Comparison of ENCODE assay signal across 17 cellular contexts in genomic region chr7:122803851-122804250, GRCh38.
"Had no signal": no experiment of that assay in that cellular context is flagged by ENCODE, and none has a peak within 500 bp of the region (broad histone marks: within the 10 kb centered on the region; RNA-seq: fewer than 3 reads in every experiment).

No MANE protein-coding gene starts in this region.

- ATAC-seq: activated naive CD4-positive, alpha-beta T cell treated with anti-CD3 and anti-CD28 coated beads, Interleukin-2, amount 50 U/mL, for 72 hours; activated naive CD8-positive, alpha-beta T cell treated with anti-CD3 and anti-CD28 coated beads, Interleukin-2, amount 50 U/mL, for 24 hours; activated T-cell treated with anti-CD3 and anti-CD28 coated beads, Interleukin-2, amount 50 U/mL, for 4 hours; T-cell had no signal

- DNase-seq: activated CD4-positive, alpha-beta memory T cell treated with anti-CD3 and anti-CD28 coated beads for 36 hours; activated CD4-positive, alpha-beta T cell treated with anti-CD3 and anti-CD28 coated beads, Interleukin-2, amount 10 ng/mL, durations not matched to agents 7 days and 5 days; activated CD4-positive, CD25-positive, alpha-beta regulatory T cell; activated CD8-positive, alpha-beta memory T cell treated with anti-CD3 and anti-CD28 coated beads for 24 hours; activated effector memory CD4-positive, alpha-beta T cell treated with anti-CD3 and anti-CD28 coated beads, Interleukin-2, amount 50 U/mL, for 16 hours; activated naive CD4-positive, alpha-beta T cell treated with Interleukin-2 at 50 U/mL for 16 hours; activated naive CD8-positive, alpha-beta T cell treated with anti-CD3 and anti-CD28 coated beads, Interleukin-2, amount 50 U/mL, for 24 hours; activated T-cell treated with anti-CD3 and anti-CD28 coated beads, Interleukin-2, amount 50 U/mL, for 4 hours; NCI-H1048; NCI-H2029; NCI-H2107; NCI-H226; NCI-H526; SIG-M5; T-cell; T1000 had no signal
